8 cellular contexts compared by ENCODE assay signal in the genomic region with DNA sequence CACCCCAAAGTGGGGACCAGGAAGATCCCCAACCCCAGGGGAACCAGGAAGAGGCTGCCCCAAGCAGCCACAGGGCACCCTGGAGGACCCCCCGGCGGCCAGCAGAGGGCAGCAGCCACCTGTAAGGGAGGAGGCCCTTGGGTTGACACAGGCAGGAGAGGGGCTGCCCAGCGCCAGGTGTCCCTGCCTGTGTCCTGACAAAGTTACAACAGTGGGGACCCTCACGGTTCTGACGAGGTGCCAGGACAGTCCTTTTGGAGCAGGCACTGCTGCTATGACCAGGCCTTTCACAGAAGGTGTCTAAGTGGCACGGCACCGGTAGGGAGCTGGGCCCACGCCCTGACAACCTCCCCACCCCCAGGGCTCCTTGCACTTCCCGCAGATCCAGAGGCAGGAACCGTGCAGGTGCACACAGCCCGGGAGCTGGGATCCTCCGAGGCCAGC.
DNase-seq lines count a peak whose midpoint lies in the region; ATAC-seq and TF ChIP-seq lines count a peak whose summit lies in the region.

No MANE protein-coding gene starts in this region.

- H3K27ac ChIP-seq in HL-60 (replicated peaks) = no peak overlapping the region
- no peak overlapping the region for H3K27ac ChIP-seq in right cardiac atrium (ENCODE audit: low read length)
- no peak overlapping the region for H3K27ac ChIP-seq in sigmoid colon

- no peak for TF ChIP-seq EP300 in sigmoid colon (IDR thresholded peaks at IDR 0.05)

- H3K9me3 Mint-ChIP-seq in activated naive CD4-positive, alpha-beta T cell treated with anti-CD3 and anti-CD28 coated beads, Interleukin-2, amount 50 U/mL, for 72 hours = no peaks in the 10 kb centered on the region

- WGBS in right cardiac atrium = 19% methylated on average over 12 of the region's 12 CpGs
- 8 to 23% methylated on average over 12 of the region's 12 CpGs for WGBS in sigmoid colon, 2 donors

- peak overlapping the region in 1 of 2 donors; percentile 88 for H3K27ac Mint-ChIP-seq in activated naive CD4-positive, alpha-beta T cell treated with anti-CD3 and anti-CD28 coated beads, Interleukin-2, amount 50 U/mL, for 72 hours

- peak; percentile 83 for TF ChIP-seq CTCF in AG10803 (conservative IDR thresholded peaks at IDR 0.05; ENCODE audit: low read length)
- TF ChIP-seq CTCF in HL-60 (IDR thresholded peaks at IDR 0.05; ENCODE audit: insufficient read depth, low read length) = peak; percentile 87
- TF ChIP-seq CTCF in sigmoid colon (IDR thresholded peaks at IDR 0.05) = peak; percentile 52 to 90 (median 82)

- ATAC-seq in GM18861 (IDR thresholded peaks at IDR 0.05; ENCODE audit: unreplicated experiment) = peak; percentile 59
- peak; percentile 94 for ATAC-seq in SK-N-SH treated with all-trans-retinoic acid at 6 μM for 48 hours
- peak; percentile 81 to 86 for ATAC-seq in activated naive CD4-positive, alpha-beta T cell treated with anti-CD3 and anti-CD28 coated beads, Interleukin-2, amount 50 U/mL, for 72 hours
- ATAC-seq in right cardiac atrium = peak; percentile 78 to 81

- H3K4me3 ChIP-seq in AG10803 (ENCODE audit: low read length) = no peak overlapping the region
- H3K4me3 ChIP-seq in HL-60 (replicated peaks; ENCODE audit: insufficient read depth, low read length) = no peak overlapping the region
- H3K4me3 ChIP-seq in right cardiac atrium (ENCODE audit: low read length) = no peak overlapping the region
- no peak overlapping the region for H3K4me3 ChIP-seq in sigmoid colon

- peak; percentile 30 for DNase-seq in AG10803 (ENCODE audit: low read depth)
- DNase-seq in HL-60 (ENCODE audit: low read depth in 1 of 2, low spot score in 1 of 2) = peak; percentile 20 to 68
- peak; percentile 68 to 87 for DNase-seq in activated naive CD4-positive, alpha-beta T cell treated with anti-CD3 and anti-CD28 coated beads, Interleukin-2, amount 50 U/mL, for 72 hours (ENCODE audit: low spot score in 2 of 2)
- DNase-seq in right cardiac atrium = peak; percentile 66 to 87 (median 83)
- no peak for DNase-seq in sigmoid colon
- no peak for DNase-seq in NCI-H1436 treated with DMSO at 0.1 percent for 48 hours (lab: John Stamatoyannopoulos, UW)

- no peaks in the 10 kb centered on the region for H3K36me3 Mint-ChIP-seq in activated naive CD4-positive, alpha-beta T cell treated with anti-CD3 and anti-CD28 coated beads, Interleukin-2, amount 50 U/mL, for 72 hours

- H3K36me3 ChIP-seq in sigmoid colon = no peaks in the 10 kb centered on the region

- H3K4me1 ChIP-seq in right cardiac atrium (ENCODE audit: control insufficient read depth, insufficient read depth, low read length) = no peaks in the 10 kb centered on the region
- peaks cover 0 to 9% (median 2%) of the 10 kb centered on the region in 4 donors for H3K4me1 ChIP-seq in sigmoid colon

- TF ChIP-seq POLR2A in sigmoid colon (IDR thresholded peaks at IDR 0.05) = no peak

- H3K9me3 ChIP-seq in right cardiac atrium (ENCODE audit: control insufficient read depth, low read length) = no peaks in the 10 kb centered on the region
- no peaks in the 10 kb centered on the region for H3K9me3 ChIP-seq in sigmoid colon

- intact Hi-C loops in right cardiac atrium (cut with DNase I) (loop anchor here (2.0 to 10.0 kb wide), 5 partner anchors 238 to 405 kb away; a partner anchor contains a TSS), sigmoid colon (cut with DNase I) (no loop called here)

- no peaks in the 10 kb centered on the region for H3K27me3 ChIP-seq in HL-60 (ENCODE audit: insufficient read depth, poor library complexity, severe bottlenecking)
- H3K27me3 ChIP-seq in right cardiac atrium (ENCODE audit: control insufficient read depth, insufficient read depth) = no peaks in the 10 kb centered on the region
- peaks cover 0 to 15% (median 5%) of the 10 kb centered on the region in 3 donors for H3K27me3 ChIP-seq in sigmoid colon

TF ChIP-seq in SK-N-SH treated with all-trans-retinoic acid at 6 μM for 48 hours, 23 proteins besides CTCF, POLR2A, EP300 and RAD21:
- TF ChIP-seq ESRRG (CRISPR knock-in tag; IDR thresholded peaks at IDR 0.05) (no peak), ISL1 (CRISPR knock-in tag; IDR thresholded peaks at IDR 0.05) (no peak), RARB (CRISPR knock-in tag; IDR thresholded peaks at IDR 0.05) (no peak), GLIS3 (CRISPR knock-in tag; IDR thresholded peaks at IDR 0.05) (no peak), TOX (CRISPR knock-in tag; IDR thresholded peaks at IDR 0.05; ENCODE audit: borderline replicate concordance) (no peak), ZC3H10 (CRISPR knock-in tag; IDR thresholded peaks at IDR 0.05) (no peak), TCF4 (CRISPR knock-in tag; IDR thresholded peaks at IDR 0.05; ENCODE audit: borderline replicate concordance) (no peak), SNAI2 (CRISPR knock-in tag; IDR thresholded peaks at IDR 0.05) (no peak), BACH2 (CRISPR knock-in tag; IDR thresholded peaks at IDR 0.05; ENCODE audit: borderline replicate concordance) (no peak), ZFP30 (CRISPR knock-in tag; IDR thresholded peaks at IDR 0.05) (no peak), OSR1 (CRISPR knock-in tag; IDR thresholded peaks at IDR 0.05) (no peak), ZNF565 (CRISPR knock-in tag; conservative IDR thresholded peaks at IDR 0.05; ENCODE audit: low read depth) (no peak)
- TF ChIP-seq, protein P1, sequence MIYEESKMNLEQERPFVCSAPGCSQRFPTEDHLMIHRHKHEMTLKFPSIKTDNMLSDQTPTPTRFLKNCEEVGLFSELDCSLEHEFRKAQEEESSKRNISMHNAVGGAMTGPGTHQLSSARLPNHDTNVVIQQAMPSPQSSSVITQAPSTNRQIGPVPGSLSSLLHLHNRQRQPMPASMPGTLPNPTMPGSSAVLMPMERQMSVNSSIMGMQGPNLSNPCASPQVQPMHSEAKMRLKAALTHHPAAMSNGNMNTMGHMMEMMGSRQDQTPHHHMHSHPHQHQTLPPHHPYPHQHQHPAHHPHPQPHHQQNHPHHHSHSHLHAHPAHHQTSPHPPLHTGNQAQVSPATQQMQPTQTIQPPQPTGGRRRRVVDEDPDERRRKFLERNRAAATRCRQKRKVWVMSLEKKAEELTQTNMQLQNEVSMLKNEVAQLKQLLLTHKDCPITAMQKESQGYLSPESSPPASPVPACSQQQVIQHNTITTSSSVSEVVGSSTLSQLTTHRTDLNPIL (CRISPR knock-in tag; IDR thresholded peaks at IDR 0.05; ENCODE audit: low read depth) = no peak
- TF ChIP-seq, protein P2, sequence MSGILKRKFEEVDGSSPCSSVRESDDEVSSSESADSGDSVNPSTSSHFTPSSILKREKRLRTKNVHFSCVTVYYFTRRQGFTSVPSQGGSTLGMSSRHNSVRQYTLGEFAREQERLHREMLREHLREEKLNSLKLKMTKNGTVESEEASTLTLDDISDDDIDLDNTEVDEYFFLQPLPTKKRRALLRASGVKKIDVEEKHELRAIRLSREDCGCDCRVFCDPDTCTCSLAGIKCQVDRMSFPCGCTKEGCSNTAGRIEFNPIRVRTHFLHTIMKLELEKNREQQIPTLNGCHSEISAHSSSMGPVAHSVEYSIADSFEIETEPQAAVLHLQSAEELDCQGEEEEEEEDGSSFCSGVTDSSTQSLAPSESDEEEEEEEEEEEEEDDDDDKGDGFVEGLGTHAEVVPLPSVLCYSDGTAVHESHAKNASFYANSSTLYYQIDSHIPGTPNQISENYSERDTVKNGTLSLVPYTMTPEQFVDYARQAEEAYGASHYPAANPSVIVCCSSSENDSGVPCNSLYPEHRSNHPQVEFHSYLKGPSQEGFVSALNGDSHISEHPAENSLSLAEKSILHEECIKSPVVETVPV (CRISPR knock-in tag; IDR thresholded peaks at IDR 0.05) = no peak

Comparison
In these comparisons a context has a peak if more than half of its experiments do, and no peak if none do; other contexts are left out.
1. DNase-seq: peak in AG10803 (single experiment), HL-60 (2 of 2), activated naive CD4-positive, alpha-beta T cell treated with anti-CD3 and anti-CD28 coated beads, Interleukin-2, amount 50 U/mL, for 72 hours (2 of 2) and right cardiac atrium (3 of 3); none in sigmoid colon (single experiment) and NCI-H1436 treated with DMSO at 0.1 percent for 48 hours (single experiment).
2. Peak in every context shown above with its lines, with median percentiles within 50 percentile points of each other: CTCF ChIP-seq and ATAC-seq.